ENCODE assay signal across 8 cellular contexts in genomic region chr14:68377459-68377858, GRCh38.
A peak's percentile ranks its signal among the peaks of the same experiment; 100 is the strongest.
DNase-seq lines count a peak whose midpoint lies in the region; ATAC-seq, FAIRE-seq and TF ChIP-seq lines count a peak whose summit lies in the region.

No MANE protein-coding gene starts in this region.

- H3K27ac Mint-ChIP-seq in GM23338: no peak overlapping the region
- peak overlapping the region; percentile 70 for H3K27ac Mint-ChIP-seq in activated naive CD8-positive, alpha-beta T cell

- TF ChIP-seq CTCF in GM23338 (conservative IDR thresholded peaks at IDR 0.05; ENCODE audit: low read depth in 2 of 2): no peak
- TF ChIP-seq CTCF in omental fat pad (IDR thresholded peaks at IDR 0.05): no peak

- 33% methylated on average over 8 of the region's 8 CpGs for whole genome bisulfite sequencing in right cardiac atrium
- WGBS in small intestine, 3 donors: 24 to 29% (median 27%) methylated on average over 8 of the region's 8 CpGs

- H3K27me3 ChIP-seq in GM23338 (ENCODE audit: insufficient read depth) (no peaks in the 10 kb centered on the region), right cardiac atrium (ENCODE audit: control insufficient read depth, insufficient read depth) (no peaks in the 10 kb centered on the region), small intestine (ENCODE audit: control insufficient read depth in 2 of 2, insufficient read depth in 2 of 2, low read length in 2 of 2) (no peaks in the 10 kb centered on the region)

- intact Hi-C loops in right cardiac atrium (cut with DNase I): no loop called here

- no peak overlapping the region for H3K4me3 ChIP-seq in GM23338
- no peak overlapping the region for H3K4me3 ChIP-seq in right cardiac atrium (ENCODE audit: low read length)
- no peak overlapping the region for H3K4me3 ChIP-seq in small intestine (ENCODE audit: low read depth in 1 of 2, low read length in 2 of 2)

- no peaks in the 10 kb centered on the region for H3K36me3 Mint-ChIP-seq in GM23338 (ENCODE audit: low read depth)
- peaks cover 2% of the 10 kb centered on the region for H3K36me3 Mint-ChIP-seq in activated naive CD8-positive, alpha-beta T cell

- H3K4me2 ChIP-seq in GM23338: no peak overlapping the region

- no peaks in the 10 kb centered on the region for H4K20me1 ChIP-seq in GM23338 (replicated peaks; ENCODE audit: insufficient read depth)

- no peaks in the 10 kb centered on the region for H3F3A ChIP-seq in GM23338 (replicated peaks; ENCODE audit: low read depth)

- FAIRE-seq in small intestine (lab: Jason Lieb, UNC): no peak

- no peaks in the 10 kb centered on the region for H3K79me2 ChIP-seq in GM23338 (replicated peaks; ENCODE audit: insufficient read depth)

- ATAC-seq in GM23338: peak; percentile 33; the same call in 2 of the 3 replicates
- peak; percentile 89 to 93 for ATAC-seq in right cardiac atrium
- ATAC-seq in GM21381 (IDR thresholded peaks at IDR 0.05; ENCODE audit: unreplicated experiment): no peak
- no peak for ATAC-seq in GM18858 (IDR thresholded peaks at IDR 0.05; ENCODE audit: unreplicated experiment)
- ATAC-seq in omental fat pad (ENCODE audit: low FRiP score): no peak

- H2AFZ ChIP-seq in GM23338: 0 out of 2 replicates have a peak overlapping the region, but pooled peaks have one; percentile 19

- no peaks in the 10 kb centered on the region for H3K36me3 ChIP-seq in GM23338 (ENCODE audit: insufficient read depth)
- no peaks in the 10 kb centered on the region for H3K36me3 ChIP-seq in small intestine (ENCODE audit: control insufficient read depth in 2 of 2, insufficient read depth in 2 of 2, low read length in 2 of 2)

- H3K9me3 Mint-ChIP-seq in GM23338: no peaks in the 10 kb centered on the region; the same call in 2 of the 3 replicates
- peaks cover 4% of the 10 kb centered on the region for H3K9me3 Mint-ChIP-seq in activated naive CD8-positive, alpha-beta T cell (ENCODE audit: low read depth)

- H3K9me3 ChIP-seq in right cardiac atrium (ENCODE audit: control insufficient read depth, low read length): no peaks in the 10 kb centered on the region
- no peaks in the 10 kb centered on the region for H3K9me3 ChIP-seq in small intestine (ENCODE audit: control insufficient read depth, low read depth)

- no peak overlapping the region for H3K27ac ChIP-seq in GM23338 (ENCODE audit: low read depth)
- H3K27ac ChIP-seq in right cardiac atrium (ENCODE audit: low read length): peak overlapping the region; percentile 62
- peak overlapping the region in 1 of 2 donors; percentile 89 for H3K27ac ChIP-seq in small intestine (ENCODE audit: low read depth in 1 of 2, low read length in 1 of 2)

- no peak overlapping the region for H3K4me3 Mint-ChIP-seq in GM23338
- H3K4me3 Mint-ChIP-seq in activated naive CD8-positive, alpha-beta T cell: peak overlapping the region; percentile 27

- DNase-seq in GM23338 (ENCODE audit: low spot score) (no peak), right cardiac atrium (peak; percentile 68 to 85 (median 75)), small intestine (peak; percentile 59), cerebellum (ENCODE audit: low spot score) (no peak), omental fat pad (ENCODE audit: low spot score) (no peak)

- H3K27me3 Mint-ChIP-seq in GM23338 (ENCODE audit: insufficient read depth, low read depth, poor library complexity): no peaks in the 10 kb centered on the region
- H3K27me3 Mint-ChIP-seq in activated naive CD8-positive, alpha-beta T cell: no peaks in the 10 kb centered on the region

- no peaks in the 10 kb centered on the region for H3K9me2 ChIP-seq in GM23338 (ENCODE audit: insufficient read depth)

- peaks cover 7% of the 10 kb centered on the region; the same call in 1 of the 2 replicates for H3K4me1 ChIP-seq in GM23338 (ENCODE audit: insufficient read depth)
- peaks cover 3% of the 10 kb centered on the region for H3K4me1 ChIP-seq in right cardiac atrium (ENCODE audit: control insufficient read depth, insufficient read depth, low read length)
- peaks cover 0 to 12% of the 10 kb centered on the region in 2 donors for H3K4me1 ChIP-seq in small intestine (ENCODE audit: control insufficient read depth in 2 of 2, insufficient read depth in 1 of 2, low read depth in 1 of 2, low read length in 1 of 2)

- H3K4me1 Mint-ChIP-seq in GM23338: peaks cover 17% of the 10 kb centered on the region; the same call in 2 of the 3 replicates
- H3K4me1 Mint-ChIP-seq in activated naive CD8-positive, alpha-beta T cell (ENCODE audit: low read depth): peaks cover 67% of the 10 kb centered on the region

TF ChIP-seq in GM23338, 12 proteins besides CTCF, POLR2A, EP300 and RAD21:
- no peak for TF ChIP-seq STAT1 (IDR thresholded peaks at IDR 0.05; ENCODE audit: unreplicated experiment)
- TF ChIP-seq EZH2phosphoT487 (IDR thresholded peaks at IDR 0.05; ENCODE audit: unreplicated experiment): no peak
- no peak for TF ChIP-seq JUNB (IDR thresholded peaks at IDR 0.05; ENCODE audit: unreplicated experiment)
- TF ChIP-seq POLR2AphosphoS5 (IDR thresholded peaks at IDR 0.05; ENCODE audit: low read depth): no peak
- no peak for TF ChIP-seq ZNF462 (CRISPR knock-in tag; IDR thresholded peaks at IDR 0.05)
- no peak for TF ChIP-seq NANOG (IDR thresholded peaks at IDR 0.05; ENCODE audit: borderline replicate concordance)
- TF ChIP-seq CREB1 (CRISPR knock-in tag; IDR thresholded peaks at IDR 0.05; ENCODE audit: low read depth): no peak
- TF ChIP-seq ZNF114 (CRISPR knock-in tag; IDR thresholded peaks at IDR 0.05): no peak
- TF ChIP-seq ZNF331 (CRISPR knock-in tag; IDR thresholded peaks at IDR 0.05; ENCODE audit: low read depth): no peak
TF ChIP-seq in GM23338: peak in this region for 0.

Comparison
In these comparisons a context has a peak if more than half of its experiments do, and no peak if none do; other contexts are left out.
1. ATAC-seq: peak in GM23338 (single experiment) and right cardiac atrium (2 of 2); none in GM21381 (single experiment), GM18858 (single experiment) and omental fat pad (single experiment).
2. DNase-seq: peak in right cardiac atrium (3 of 3) and small intestine (single experiment); none in GM23338 (single experiment), cerebellum (single experiment) and omental fat pad (single experiment).